ENCODE assay signal across 9 cellular contexts in the genomic region with DNA sequence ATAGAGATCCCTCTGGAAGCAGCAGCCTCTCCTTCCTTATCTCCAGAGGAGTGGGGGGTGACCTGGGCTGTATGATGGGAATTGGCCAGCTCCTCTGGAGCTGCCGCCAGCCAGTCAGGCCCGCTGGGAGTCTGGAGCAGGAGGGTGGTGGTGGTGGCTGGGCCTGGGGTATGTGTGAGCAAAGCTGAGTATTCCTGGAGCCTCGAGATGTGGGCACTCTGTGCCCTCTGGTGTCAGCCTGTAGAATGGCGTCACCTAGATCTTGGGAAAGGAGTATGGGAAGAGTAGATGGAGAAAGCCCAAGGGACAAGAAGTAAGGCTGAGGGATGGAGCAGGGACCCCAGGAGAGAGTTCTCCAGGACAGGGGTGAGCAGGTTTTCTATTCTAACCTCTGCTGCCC. TPM values are rescaled to one million over a fixed set of nuclear protein-coding genes. Genes with fewer than 3 reads are reported as not detected.
A peak's percentile ranks its signal among the peaks of the same experiment; 100 is the strongest.
DNase-seq lines count a peak whose midpoint lies in the region; ATAC-seq and TF ChIP-seq lines count a peak whose summit lies in the region.
"Had no signal": no experiment of that assay in that cellular context is flagged by ENCODE, and none has a peak within 500 bp of the region (broad histone marks: within the 10 kb centered on the region; RNA-seq: fewer than 3 reads in every experiment).

No MANE protein-coding gene starts in this region.

- H3K36me3 Mint-ChIP-seq in natural killer cell treated with Interleukin-12 subunit alpha and Interleukin-12 subunit beta and Interleukin-15 and Interleukin-18, amount 100 ng/mL, for 72 hours, result no peaks in the 10 kb centered on the region

- peaks cover 0 to 5% (median 1%) of the 10 kb centered on the region in 4 donors for H3K4me1 ChIP-seq in esophagus muscularis mucosa

- H3K36me3 ChIP-seq in esophagus muscularis mucosa, result peaks cover 0 to 48% (median 17%) of the 10 kb centered on the region in 4 donors
- H3K36me3 ChIP-seq: neutrophil had no signal

- ATAC-seq in natural killer cell treated with Interleukin-12 subunit alpha and Interleukin-12 subunit beta and Interleukin-15 and Interleukin-18, amount 100 ng/mL, for 72 hours, result no peak

- H3K4me3 ChIP-seq in esophagus muscularis mucosa, result no peak overlapping the region

- peak; percentile 41 for TF ChIP-seq CTCF in 22Rv1 (IDR thresholded peaks at IDR 0.05)
- peak in 2 of 3 experiments; percentile 9 to 14 for TF ChIP-seq CTCF in esophagus muscularis mucosa (IDR thresholded peaks at IDR 0.05)

- intact Hi-C loops in esophagus muscularis mucosa (cut with DNase I), result no loop called here

- H3K9me3 Mint-ChIP-seq in natural killer cell treated with Interleukin-12 subunit alpha and Interleukin-12 subunit beta and Interleukin-15 and Interleukin-18, amount 100 ng/mL, for 72 hours, result no peaks in the 10 kb centered on the region

- WGBS in esophagus muscularis mucosa, result 83% methylated on average over 2 of the region's 4 CpGs

- peaks cover 0 to 3% of the 10 kb centered on the region in 2 donors for H3K4me1 Mint-ChIP-seq in natural killer cell treated with Interleukin-12 subunit alpha and Interleukin-12 subunit beta and Interleukin-15 and Interleukin-18, amount 100 ng/mL, for 72 hours (ENCODE audit: low read depth in 2 of 2)

- no peaks in the 10 kb centered on the region for H3K9me3 ChIP-seq in esophagus muscularis mucosa
- H3K9me3 ChIP-seq: neutrophil had no signal

- H3K27ac Mint-ChIP-seq in natural killer cell treated with Interleukin-12 subunit alpha and Interleukin-12 subunit beta and Interleukin-15 and Interleukin-18, amount 100 ng/mL, for 72 hours, result no peak overlapping the region

- DNase-seq in ELR (ENCODE audit: low read depth) (peak; percentile 64), NCI-H226 (peak; percentile 23), esophagus muscularis mucosa (ENCODE audit: extremely low spot score) (no peak), GOT3 (lab: John Stamatoyannopoulos, UW) (no peak)
- no peak for DNase-seq in activated T-cell treated with anti-CD3 and anti-CD28 coated beads, Interleukin-2, amount 50 U/mL, for 1 hour
- DNase-seq in natural killer cell treated with Interleukin-12 subunit alpha and Interleukin-12 subunit beta and Interleukin-15 and Interleukin-18, amount 100 ng/mL, for 72 hours (ENCODE audit: low spot score), result no peak
- DNase-seq in activated CD8-positive, alpha-beta memory T cell treated with anti-CD3 and anti-CD28 coated beads, Interleukin-2, amount 50 U/mL, for 4 hours, result no peak

- TF ChIP-seq POLR2A in esophagus muscularis mucosa (IDR thresholded peaks at IDR 0.05; ENCODE audit: low read depth), result no peak

- no peak overlapping the region for H3K4me3 Mint-ChIP-seq in natural killer cell treated with Interleukin-12 subunit alpha and Interleukin-12 subunit beta and Interleukin-15 and Interleukin-18, amount 100 ng/mL, for 72 hours

- no peak for TF ChIP-seq EP300 in esophagus muscularis mucosa (IDR thresholded peaks at IDR 0.05)

- no peaks in the 10 kb centered on the region for H3K27me3 ChIP-seq in esophagus muscularis mucosa
- H3K27me3 ChIP-seq: neutrophil had no signal

- H3K27ac ChIP-seq in 22Rv1 (no peak overlapping the region), esophagus muscularis mucosa (replicated peaks in 1 of 4) (no peak overlapping the region)
- H3K27ac ChIP-seq: neutrophil had no signal

- H3K27me3 Mint-ChIP-seq in natural killer cell treated with Interleukin-12 subunit alpha and Interleukin-12 subunit beta and Interleukin-15 and Interleukin-18, amount 100 ng/mL, for 72 hours, result peaks cover 0 to 2% of the 10 kb centered on the region in 2 donors

RNA-seq across cellular contexts. Expression of a gene that starts 16.0 kb away (rescaled TPM):
- total RNA-seq in esophagus muscularis mucosa, result 1 to 10 TPM; 1.2 to 5.8 (median 3.7) TPM
- total RNA-seq in natural killer cell treated with Interleukin-12 subunit alpha and Interleukin-12 subunit beta and Interleukin-15 and Interleukin-18, amount 100 ng/mL, for 72 hours, result not detected

RNA-seq across cellular contexts. Expression of a gene that starts 49.5 kb away (rescaled TPM):
- total RNA-seq in esophagus muscularis mucosa, result not detected
- total RNA-seq in natural killer cell treated with Interleukin-12 subunit alpha and Interleukin-12 subunit beta and Interleukin-15 and Interleukin-18, amount 100 ng/mL, for 72 hours, result 1 to 10 TPM; 1.2 to 2.0 TPM

Comparison
In these comparisons a context has a peak if more than half of its experiments do, and no peak if none do; other contexts are left out.
1. DNase-seq: peak in ELR (single experiment) and NCI-H226 (single experiment); none in esophagus muscularis mucosa (single experiment), activated T-cell treated with anti-CD3 and anti-CD28 coated beads, Interleukin-2, amount 50 U/mL, for 1 hour (single experiment), natural killer cell treated with Interleukin-12 subunit alpha and Interleukin-12 subunit beta and Interleukin-15 and Interleukin-18, amount 100 ng/mL, for 72 hours (single experiment), GOT3 (single experiment) and activated CD8-positive, alpha-beta memory T cell treated with anti-CD3 and anti-CD28 coated beads, Interleukin-2, amount 50 U/mL, for 4 hours (single experiment).